8 cellular contexts compared by ENCODE assay signal in the genomic region with DNA sequence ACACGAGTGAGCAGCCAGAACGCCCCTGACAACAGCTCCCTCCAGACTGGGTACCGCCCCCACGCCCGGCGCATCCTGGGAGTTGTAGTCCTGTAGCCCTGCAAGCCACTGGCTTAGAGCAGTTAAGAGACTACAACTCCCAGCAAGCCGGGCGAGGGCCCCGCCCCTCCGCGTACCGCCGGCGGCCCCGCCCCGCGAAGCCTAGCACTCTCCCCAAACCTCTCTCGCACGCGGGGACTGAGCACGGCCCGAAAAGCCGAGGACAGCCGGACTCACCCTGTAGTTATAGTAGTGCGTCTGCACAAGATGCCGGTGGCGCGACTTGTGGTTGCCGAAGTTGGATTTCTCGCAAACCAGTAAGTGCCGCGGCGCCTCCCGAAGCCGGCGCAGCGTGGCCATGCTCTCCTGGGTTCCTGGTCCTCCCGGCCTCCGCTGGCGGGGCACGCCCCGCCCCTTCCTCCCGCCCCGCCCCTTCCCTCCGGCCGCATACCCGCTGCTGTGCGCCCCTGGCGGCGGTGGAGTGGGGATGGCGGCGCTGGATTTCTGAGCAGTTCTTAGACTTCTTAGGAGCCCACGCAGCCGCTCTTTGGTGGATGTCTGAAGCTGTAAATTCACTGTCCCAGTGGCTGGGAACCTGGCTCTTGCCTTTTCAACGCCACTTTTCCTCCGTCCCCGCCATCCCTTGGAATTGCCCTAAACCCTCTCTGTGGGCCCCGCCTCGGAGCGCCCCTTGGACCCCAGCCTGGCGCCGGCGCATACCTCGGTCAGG. TPM values are rescaled to one million over a fixed set of nuclear protein-coding genes. Genes with fewer than 3 reads are reported as not detected.
DNase-seq lines count a peak whose midpoint lies in the region; TF ChIP-seq lines count a peak whose summit lies in the region.

A gene with protein sequence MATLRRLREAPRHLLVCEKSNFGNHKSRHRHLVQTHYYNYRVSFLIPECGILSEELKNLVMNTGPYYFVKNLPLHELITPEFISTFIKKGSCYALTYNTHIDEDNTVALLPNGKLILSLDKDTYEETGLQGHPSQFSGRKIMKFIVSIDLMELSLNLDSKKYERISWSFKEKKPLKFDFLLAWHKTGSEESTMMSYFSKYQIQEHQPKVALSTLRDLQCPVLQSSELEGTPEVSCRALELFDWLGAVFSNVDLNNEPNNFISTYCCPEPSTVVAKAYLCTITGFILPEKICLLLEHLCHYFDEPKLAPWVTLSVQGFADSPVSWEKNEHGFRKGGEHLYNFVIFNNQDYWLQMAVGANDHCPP (minus strand): TSS at position 434 of the 769 bp plus-strand sequence. CDS start 35 bp downstream, at position 399.

- DNase-seq in GM06990 (ENCODE audit: extremely low read depth, insufficient read length), result peak; percentile 99
- peak; percentile 93 for DNase-seq in HFF-Myc (ENCODE audit: extremely low read depth, low read depth)
- DNase-seq in MV-4-11 (lab: John Stamatoyannopoulos, UW), result peak; percentile 97
- DNase-seq in SK-MEL-5 (ENCODE audit: low read depth, low spot score), result peak; percentile 99
- DNase-seq in activated naive CD4-positive, alpha-beta T cell treated with anti-CD3 and anti-CD28 coated beads, Interleukin-2, amount 50 U/mL, for 16 hours, result peak; percentile 99
- DNase-seq in globus pallidus (ENCODE audit: low spot score), result peak; percentile 95
- peak; percentile 94 for DNase-seq in occipital lobe (lab: John Stamatoyannopoulos, UW)
- peak; percentile 98 for DNase-seq in testis

- in situ Hi-C loops in SK-MEL-5 (cut with HindIII; ENCODE audit: low pct_unique_long_range_greater_than_20kb, low sequenced_read_pairs), result no loop called here

- peak; percentile 91 for TF ChIP-seq CTCF in GM06990 (IDR thresholded peaks at IDR 0.05; ENCODE audit: insufficient read depth, low read length, poor library complexity, severe bottlenecking)
- TF ChIP-seq CTCF in HFF-Myc (IDR thresholded peaks at IDR 0.05; ENCODE audit: low read depth, low read length, missing control alignments), result peak; percentile 84
- TF ChIP-seq CTCF in testis (IDR thresholded peaks at IDR 0.05), result peak; percentile 72 to 90 (median 74)

- intact Hi-C loops in testis (cut with DNase I; ENCODE audit: low total_unique reads), result no loop called here

- peak within 1 kb of the TSS; percentile 71 to 91 for H3K27ac ChIP-seq in testis

- peaks cover 7% of the 10 kb centered on the region for H3K4me1 ChIP-seq in testis

- H3K27me3 ChIP-seq in GM06990 (replicated peaks; ENCODE audit: control insufficient read depth, insufficient read depth, low read length), result no peaks in the 10 kb centered on the region
- H3K27me3 ChIP-seq in testis, result no peaks in the 10 kb centered on the region

- H3K9me3 ChIP-seq in testis, result no peaks in the 10 kb centered on the region

- peak within 1 kb of the TSS; percentile 65 for H3K4me3 ChIP-seq in GM06990 (replicated peaks; ENCODE audit: low read depth, low read length)
- H3K4me3 ChIP-seq in HFF-Myc (replicated peaks; ENCODE audit: low read depth, low read length), result peak within 1 kb of the TSS; percentile 48
- peak within 1 kb of the TSS; percentile 68 to 78 for H3K4me3 ChIP-seq in testis

- H3K36me3 ChIP-seq in GM06990 (ENCODE audit: control insufficient read depth, insufficient read depth, low read length) (no peaks in the 10 kb centered on the region; the same call in 1 of the 2 replicates), testis (ENCODE audit: low read depth, missing control alignments) (no peaks in the 10 kb centered on the region)

- 0 to 2% methylated on average over 14 to 45 of the region's 64 CpGs for WGBS in testis, 2 donors

- TF ChIP-seq POLR2A in testis (IDR thresholded peaks at IDR 0.05), result no peak

RNA-seq across cellular contexts. Expression of the gene that starts here (rescaled TPM):
- 40.6 and 43.1 TPM in 2 replicates for total RNA-seq in SK-MEL-5 (2014; rRNA removed; shearing (Covaris generic))
- polyA plus RNA-seq in SK-MEL-5 (2015; cell fraction: cytosol; rRNA removed), result 18.3 and 23.0 TPM in 2 replicates
- polyA plus RNA-seq in SK-MEL-5 (2015; cell fraction: nucleus; rRNA removed), result 10.5 and 15.6 TPM in 2 replicates
- total RNA-seq in occipital lobe, result 14.0 TPM
- 10 to 100 TPM in 1 of 2 donors, 1 to 10 TPM in 1; 8.0 to 10.8 TPM for total RNA-seq in testis
- 14.5 TPM for polyA plus RNA-seq in testis (ENCODE audit: insufficient read depth, low read depth, low replicate concordance)

Comparison
In these comparisons a context has a peak if more than half of its experiments do, and no peak if none do; other contexts are left out.
1. Peak in every context shown above with its lines: DNase-seq, H3K4me3 ChIP-seq and H3K27ac ChIP-seq.